ENCODE assay signal across 11 cellular contexts in genomic region chr10:124636271-124636993, GRCh38.
DNase-seq lines count a peak whose midpoint lies in the region; ATAC-seq and TF ChIP-seq lines count a peak whose summit lies in the region.
"Had no signal": no experiment of that assay in that cellular context is flagged by ENCODE, and none has a peak within 500 bp of the region (broad histone marks: within the 10 kb centered on the region; RNA-seq: fewer than 3 reads in every experiment).

No MANE protein-coding gene starts in this region.

- no peak for TF ChIP-seq POLR2A in stomach (IDR thresholded peaks at IDR 0.05)

- H3K27me3 ChIP-seq in GM23338 (ENCODE audit: insufficient read depth) = no peaks in the 10 kb centered on the region
- no peaks in the 10 kb centered on the region for H3K27me3 ChIP-seq in stomach

- H3K4me3 Mint-ChIP-seq in GM23338 = no peak overlapping the region
- H3K4me3 Mint-ChIP-seq in activated T-cell treated with anti-CD3 and anti-CD28 coated beads, Interleukin-2, amount 50 U/mL, for 4 hours = peak overlapping the region; percentile 47
- H3K4me3 Mint-ChIP-seq in naive B cell = peak overlapping the region; percentile 57 to 92 (median 82)

- DNase-seq in NCI-H345 (lab: John Stamatoyannopoulos, UW) (peak; percentile 2), NCI-H345 treated with DMSO at 0.1 percent for 48 hours (lab: John Stamatoyannopoulos, UW; ENCODE audit: unreplicated experiment) (no peak), GM23338 (ENCODE audit: low spot score) (no peak), naive B cell (peak; percentile 57), NCI-H1092 treated with DMSO at 0.1 percent for 48 hours (lab: John Stamatoyannopoulos, UW) (no peak), stomach (no peak)
- no peak for DNase-seq in activated T-cell treated with anti-CD3 and anti-CD28 coated beads, Interleukin-2, amount 50 U/mL, for 4 hours
- DNase-seq: cerebellar nuclear complex, NCI-H187 had no signal

- H3K4me1 ChIP-seq in GM23338 (ENCODE audit: insufficient read depth) (no peaks in the 10 kb centered on the region), stomach (peaks cover 19 to 59% (median 36%) of the 10 kb centered on the region in 4 donors)
- H3K4me1 ChIP-seq: A549 had no signal

- ATAC-seq in GM23338 = peak; percentile 67
- ATAC-seq in activated T-cell treated with anti-CD3 and anti-CD28 coated beads, Interleukin-2, amount 50 U/mL, for 4 hours = peak; percentile 45 to 60
- ATAC-seq in naive B cell (ENCODE audit: low read depth in 2 of 2) = peak; percentile 40 to 47
- no peak for ATAC-seq in HG03139 (IDR thresholded peaks at IDR 0.05; ENCODE audit: unreplicated experiment)

- H4K20me1 ChIP-seq in GM23338 (replicated peaks; ENCODE audit: insufficient read depth) = no peaks in the 10 kb centered on the region

- 0 out of 2 replicates have a peak overlapping the region, but pooled peaks have one; percentile 27 for H3K27ac Mint-ChIP-seq in GM23338
- peak overlapping the region; percentile 63 to 99 (median 97) for H3K27ac Mint-ChIP-seq in naive B cell

- H3K9me3 Mint-ChIP-seq in GM23338 (no peaks in the 10 kb centered on the region; the same call in 2 of the 3 replicates), naive B cell (peaks cover 0 to 8% (median 2%) of the 10 kb centered on the region in 7 donors)
- no peaks in the 10 kb centered on the region for H3K9me3 Mint-ChIP-seq in activated T-cell treated with anti-CD3 and anti-CD28 coated beads, Interleukin-2, amount 50 U/mL, for 4 hours

- intact Hi-C loops in stomach (cut with DNase I; ENCODE audit: low total_unique reads) = loop anchor here (10.0 kb wide), 1 partner anchor 98 kb away; no protein-coding TSS in a partner anchor

- H2AFZ ChIP-seq in GM23338 = no peak overlapping the region

- 0 out of 2 replicates have a peak, but pooled peaks cover 3% of the 10 kb centered on the region for H3K79me2 ChIP-seq in GM23338 (replicated peaks; ENCODE audit: insufficient read depth)

- H3K27me3 Mint-ChIP-seq in GM23338 (ENCODE audit: insufficient read depth, low read depth, poor library complexity) = peaks cover 11% of the 10 kb centered on the region
- H3K27me3 Mint-ChIP-seq in activated T-cell treated with anti-CD3 and anti-CD28 coated beads, Interleukin-2, amount 50 U/mL, for 4 hours (ENCODE audit: low read depth) = no peaks in the 10 kb centered on the region
- H3K27me3 Mint-ChIP-seq in naive B cell = no peaks in the 10 kb centered on the region

- H3K27ac ChIP-seq in GM23338 (ENCODE audit: low read depth) (no peak overlapping the region), stomach (no peak overlapping the region)
- H3K27ac ChIP-seq: A549 had no signal

- 81 to 93% (median 83%) methylated on average over 18 to 19 of the region's 19 CpGs for WGBS in stomach, 5 donors

- H3K9me2 ChIP-seq in GM23338 (ENCODE audit: insufficient read depth) = no peaks in the 10 kb centered on the region

- H3K36me3 ChIP-seq in GM23338 (ENCODE audit: insufficient read depth) (no peaks in the 10 kb centered on the region), stomach (peaks cover 0 to 2% (median 0%) of the 10 kb centered on the region in 4 donors)

- no peak overlapping the region for H3K4me2 ChIP-seq in GM23338
- H3K4me2 ChIP-seq: A549 had no signal

- TF ChIP-seq CTCF in GM23338 (conservative IDR thresholded peaks at IDR 0.05; ENCODE audit: low read depth in 2 of 2) (peak in 1 of 2 experiments; percentile 28; a peak in 1 of 4 replicates), stomach (IDR thresholded peaks at IDR 0.05) (no peak)

- TF ChIP-seq EP300 in stomach (IDR thresholded peaks at IDR 0.05) = no peak

- H3K36me3 Mint-ChIP-seq in GM23338 (ENCODE audit: low read depth) = 0 out of 3 replicates have a peak, but pooled peaks cover 3% of the 10 kb centered on the region
- peaks cover 10% of the 10 kb centered on the region for H3K36me3 Mint-ChIP-seq in activated T-cell treated with anti-CD3 and anti-CD28 coated beads, Interleukin-2, amount 50 U/mL, for 4 hours (ENCODE audit: insufficient read depth)
- H3K36me3 Mint-ChIP-seq in naive B cell = peaks cover 0 to 27% of the 10 kb centered on the region in 2 donors

- H3K4me3 ChIP-seq in GM23338 (no peak overlapping the region), stomach (no peak overlapping the region)
- H3K4me3 ChIP-seq: A549 had no signal

- H3K9me3 ChIP-seq in stomach = no peaks in the 10 kb centered on the region
- H3K9me3 ChIP-seq: A549 had no signal

- H3K4me1 Mint-ChIP-seq in GM23338 = peaks cover 5% of the 10 kb centered on the region
- peaks cover 85% of the 10 kb centered on the region for H3K4me1 Mint-ChIP-seq in activated T-cell treated with anti-CD3 and anti-CD28 coated beads, Interleukin-2, amount 50 U/mL, for 4 hours (ENCODE audit: low read depth)
- H3K4me1 Mint-ChIP-seq in naive B cell = peaks cover 66 to 98% (median 94%) of the 10 kb centered on the region in 3 donors

- no peaks in the 10 kb centered on the region for H3F3A ChIP-seq in GM23338 (replicated peaks; ENCODE audit: low read depth)

TF ChIP-seq in GM23338, 12 proteins besides CTCF, POLR2A, EP300 and RAD21 (continues in another document):
- no peak for TF ChIP-seq ZNF114 (CRISPR knock-in tag; IDR thresholded peaks at IDR 0.05)
- TF ChIP-seq ETS1 (IDR thresholded peaks at IDR 0.05) = no peak
- TF ChIP-seq ZNF331 (CRISPR knock-in tag; IDR thresholded peaks at IDR 0.05; ENCODE audit: low read depth) = no peak
- no peak for TF ChIP-seq JUNB (IDR thresholded peaks at IDR 0.05; ENCODE audit: unreplicated experiment)
- no peak for TF ChIP-seq ZNF462 (CRISPR knock-in tag; IDR thresholded peaks at IDR 0.05)
- TF ChIP-seq EZH2phosphoT487 (IDR thresholded peaks at IDR 0.05; ENCODE audit: unreplicated experiment) = no peak
- no peak for TF ChIP-seq POLR2AphosphoS5 (IDR thresholded peaks at IDR 0.05; ENCODE audit: low read depth)

Comparison
In these comparisons a context has a peak if more than half of its experiments do, and no peak if none do; other contexts are left out.
1. DNase-seq: peak in NCI-H345 (single experiment) and naive B cell (single experiment); none in NCI-H345 treated with DMSO at 0.1 percent for 48 hours (single experiment), GM23338 (single experiment), activated T-cell treated with anti-CD3 and anti-CD28 coated beads, Interleukin-2, amount 50 U/mL, for 4 hours (single experiment), NCI-H1092 treated with DMSO at 0.1 percent for 48 hours (single experiment) and stomach (single experiment).